Comparison of ENCODE assay signal across 25 cellular contexts in genomic region chr13:64333888-64334287, GRCh38.
"Had no signal": no experiment of that assay in that cellular context is flagged by ENCODE, and none has a peak within 500 bp of the region (broad histone marks: within the 10 kb centered on the region; RNA-seq: fewer than 3 reads in every experiment).

No MANE protein-coding gene starts in this region.

- H3K27ac ChIP-seq: brain microvascular endothelial cell, coronary artery, dorsolateral prefrontal cortex had no signal

- H3K4me3 ChIP-seq: coronary artery, dorsolateral prefrontal cortex had no signal

- H3K36me3 ChIP-seq: brain microvascular endothelial cell had no signal

- H3K27me3 ChIP-seq: brain microvascular endothelial cell, dorsolateral prefrontal cortex had no signal

- ATAC-seq: activated CD4-positive, alpha-beta T cell treated with anti-CD3 and anti-CD28 coated beads for 36 hours; activated CD8-positive, alpha-beta memory T cell treated with anti-CD3 and anti-CD28 coated beads, Interleukin-2, amount 10 ng/mL, durations not matched to agents 7 days and 5 days; activated CD8-positive, alpha-beta T cell treated with anti-CD3 and anti-CD28 coated beads, Interleukin-2, amount 10 ng/mL, durations not matched to agents 7 days and 5 days; activated naive CD4-positive, alpha-beta T cell treated with anti-CD3 and anti-CD28 coated beads, Interleukin-2, amount 50 U/mL, for 72 hours; activated T-cell treated with anti-CD3 and anti-CD28 coated beads, Interleukin-2, amount 50 U/mL, for 72 hours; esophagus mucosa had no signal

- DNase-seq: activated CD4-positive, alpha-beta memory T cell treated with anti-CD3 and anti-CD28 coated beads for 36 hours; activated CD4-positive, alpha-beta T cell treated with anti-CD3 and anti-CD28 coated beads for 36 hours; activated CD4-positive, alpha-beta T cell treated with anti-CD3 and anti-CD28 coated beads, Interleukin-2, amount 10 ng/mL, durations not matched to agents 24 days and 14 days; activated CD4-positive, CD25-positive, alpha-beta regulatory T cell; activated CD4-positive, CD25-positive, alpha-beta regulatory T cell treated with anti-CD3 and anti-CD28 coated beads, Interleukin-2, amount 50 U/mL, for 72 hours; activated CD8-positive, alpha-beta memory T cell treated with anti-CD3 and anti-CD28 coated beads, Interleukin-2, amount 10 ng/mL, durations not matched to agents 7 days and 5 days; activated CD8-positive, alpha-beta memory T cell treated with anti-CD3 and anti-CD28 coated beads, Interleukin-2, amount 50 U/mL, for 4 hours; activated CD8-positive, alpha-beta T cell treated with anti-CD3 and anti-CD28 coated beads, Interleukin-2, amount 10 ng/mL, durations not matched to agents 7 days and 5 days; activated gamma-delta T cell; activated naive CD4-positive, alpha-beta T cell; activated naive CD4-positive, alpha-beta T cell treated with anti-CD3 and anti-CD28 coated beads, Interleukin-2, amount 10 ng/mL, durations not matched to agents 7 days and 5 days; activated naive CD8-positive, alpha-beta T cell treated with anti-CD3 and anti-CD28 coated beads, Interleukin-2, amount 10 ng/mL, durations not matched to agents 7 days and 5 days; activated T-cell treated with anti-CD3 and anti-CD28 coated beads, Interleukin-2, amount 50 U/mL, for 1 hour; activated T-cell treated with anti-CD3 and anti-CD28 coated beads, Interleukin-2, amount 50 U/mL, for 72 hours; amniotic stem cell; anterior cingulate cortex; brain microvascular endothelial cell; dorsolateral prefrontal cortex; effector memory CD4-positive, alpha-beta T cell; foreskin fibroblast; head of caudate nucleus; T-helper 2 cell had no signal
